ENCODE assay signal across 1 cellular context in genomic region chr6:113171882-113172281, GRCh38.
TF ChIP-seq lines count a peak whose summit lies in the region.

No MANE protein-coding gene starts in this region.

TF ChIP-seq in SK-N-SH, 30 proteins besides CTCF, POLR2A, EP300 and RAD21 (continued from another document):
- TF ChIP-seq EZH2phosphoT487 (IDR thresholded peaks at IDR 0.05; ENCODE audit: borderline replicate concordance, low read depth) (no peak), MEF2A (IDR thresholded peaks at IDR 0.05; ENCODE audit: borderline replicate concordance, low read depth) (no peak), JUND (IDR thresholded peaks at IDR 0.05) (no peak), YY1 (IDR thresholded peaks at IDR 0.05; ENCODE audit: low read depth) (no peak), USF2 (IDR thresholded peaks at IDR 0.05; ENCODE audit: borderline replicate concordance, low read depth, low read length) (no peak), CHD2 (IDR thresholded peaks at IDR 0.05; ENCODE audit: low read length, partially characterized antibody) (no peak), USF1 (IDR thresholded peaks at IDR 0.05; ENCODE audit: borderline replicate concordance, low read depth) (no peak), NFIC (IDR thresholded peaks at IDR 0.05; ENCODE audit: borderline replicate concordance) (no peak)
